ENCODE assay signal across 5 cellular contexts in the genomic region with DNA sequence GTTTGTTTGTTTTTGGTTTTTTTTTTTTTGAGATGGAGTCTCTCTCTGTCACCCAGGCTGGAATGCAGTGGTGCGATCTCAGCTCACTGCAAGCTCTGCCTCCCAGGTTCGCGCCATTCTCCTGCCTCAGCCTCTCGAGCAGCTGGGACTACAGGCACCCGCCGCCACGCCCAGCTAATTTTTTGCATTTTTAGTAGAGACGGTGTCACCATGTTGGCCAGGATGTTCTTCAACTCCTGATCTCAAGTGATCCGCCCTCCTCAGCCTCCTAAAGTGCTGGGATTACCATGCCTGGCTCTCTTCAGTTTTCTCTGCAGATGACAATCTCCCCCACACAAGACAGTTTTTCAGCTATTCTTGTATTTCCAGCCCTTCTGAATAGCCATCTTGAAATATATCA. TPM values are rescaled to one million over a fixed set of nuclear protein-coding genes. Genes with fewer than 3 reads are reported as not detected.
"Had no signal": no experiment of that assay in that cellular context is flagged by ENCODE, and none has a peak within 500 bp of the region (broad histone marks: within the 10 kb centered on the region; RNA-seq: fewer than 3 reads in every experiment).

No MANE protein-coding gene starts in this region.

RNA-seq across cellular contexts. Expression of a gene that starts 9.7 kb away (rescaled TPM):
- total RNA-seq: HT1080, M059J, SK-MEL-5 had no signal
- polyA plus RNA-seq: IgD-negative memory B cell, K562 had no signal
